26 cellular contexts compared by ENCODE assay signal in the genomic region with DNA sequence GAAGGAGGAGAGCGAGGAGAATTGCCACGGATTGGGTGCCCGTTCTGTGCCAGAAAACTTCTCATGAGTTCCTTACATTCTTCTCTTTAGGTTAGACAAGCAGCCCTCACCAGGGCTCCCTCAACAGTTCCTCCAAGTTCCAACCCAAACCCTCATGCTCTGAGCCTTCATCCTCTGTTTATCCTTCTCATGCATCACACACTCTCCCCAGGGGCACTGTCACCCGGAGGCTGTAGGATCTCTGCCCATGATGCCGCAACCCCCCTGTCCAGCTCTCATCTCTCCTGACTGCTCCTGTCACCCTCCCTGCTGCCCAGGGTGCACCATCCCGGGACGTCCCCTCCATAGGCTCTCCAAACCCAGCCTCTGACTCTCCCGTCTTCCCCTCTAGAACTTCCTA.
"Had no signal": no experiment of that assay in that cellular context is flagged by ENCODE, and none has a peak within 500 bp of the region (broad histone marks: within the 10 kb centered on the region; RNA-seq: fewer than 3 reads in every experiment).

No MANE protein-coding gene starts in this region.

- H3K4me3 Mint-ChIP-seq: naive B cell; naive thymus-derived CD8-positive, alpha-beta T cell; natural killer cell treated with Interleukin-12 subunit alpha and Interleukin-12 subunit beta and Interleukin-15 and Interleukin-18, amount 100 ng/mL, for 72 hours; nephron progenitor cell; neural crest cell; stimulated activated effector memory CD8-positive, alpha-beta T cell treated with anti-CD3 and anti-CD28 coated beads, Interleukin-12 subunit alpha, Interleukin-12 subunit beta, amount 100 ng/mL, for 72 hours; stimulated activated naive B cell treated with anti-CD40 and anti-IgM and Interleukin-4, amounts not matched to agents 10 μg/mL and 1 μg/mL and 100 μg/mL, for 72 hours had no signal

- H3K4me1 ChIP-seq: pancreas, psoas muscle, right lobe of liver, sigmoid colon, stomach, thyroid gland, transverse colon, upper lobe of left lung, vagina had no signal

- H3K36me3 ChIP-seq: neutrophil, pancreas, right lobe of liver, sigmoid colon, stomach, thoracic aorta, thyroid gland, transverse colon, upper lobe of left lung, vagina had no signal

- H3K27ac Mint-ChIP-seq: naive B cell; naive thymus-derived CD8-positive, alpha-beta T cell; natural killer cell treated with Interleukin-12 subunit alpha and Interleukin-12 subunit beta and Interleukin-15 and Interleukin-18, amount 100 ng/mL, for 72 hours; nephron progenitor cell; progenitor cell of endocrine pancreas; stimulated activated effector memory CD8-positive, alpha-beta T cell treated with anti-CD3 and anti-CD28 coated beads, Interleukin-12 subunit alpha, Interleukin-12 subunit beta, amount 100 ng/mL, for 72 hours; stimulated activated naive B cell treated with anti-CD40 and anti-IgM and Interleukin-4, amounts not matched to agents 10 μg/mL and 1 μg/mL and 100 μg/mL, for 72 hours had no signal

- H3K9me3 Mint-ChIP-seq: natural killer cell treated with Interleukin-12 subunit alpha and Interleukin-12 subunit beta and Interleukin-15 and Interleukin-18, amount 100 ng/mL, for 72 hours; neural crest cell; stimulated activated naive B cell treated with anti-CD40 and anti-IgM and Interleukin-4, amounts not matched to agents 10 μg/mL and 1 μg/mL and 100 μg/mL, for 72 hours had no signal

- H3K4me1 Mint-ChIP-seq: stimulated activated effector memory CD8-positive, alpha-beta T cell treated with anti-CD3 and anti-CD28 coated beads, Interleukin-12 subunit alpha, Interleukin-12 subunit beta, amount 100 ng/mL, for 72 hours; stimulated activated naive B cell treated with anti-CD40 and anti-IgM and Interleukin-4, amounts not matched to agents 10 μg/mL and 1 μg/mL and 100 μg/mL, for 72 hours had no signal

- H3K9me3 ChIP-seq: neutrophil, pancreas, psoas muscle, right lobe of liver, sigmoid colon, thoracic aorta, thyroid gland, transverse colon, upper lobe of left lung, vagina had no signal

- H3K27me3 ChIP-seq: neutrophil, pancreas, right lobe of liver, sigmoid colon, stomach, thyroid gland, transverse colon, upper lobe of left lung, vagina had no signal

- DNase-seq: naive B cell; naive thymus-derived CD8-positive, alpha-beta T cell; nephron progenitor cell; nucleus accumbens; pancreas; psoas muscle; right cardiac atrium; right lobe of liver; sigmoid colon; stimulated activated CD4-positive, alpha-beta T cell treated with anti-CD3 and anti-CD28 coated beads, Interleukin-15, amount 100 ng/mL, for 24 hours; stimulated activated CD4-positive, alpha-beta T cell treated with anti-CD3 and anti-CD28 coated beads, Interleukin-2, amount 100 ng/mL, for 24 hours; stimulated activated CD4-positive, alpha-beta T cell treated with anti-CD3 and anti-CD28 coated beads, Interleukin-2, amount 100 ng/mL, for 48 hours; stimulated activated CD4-positive, alpha-beta T cell treated with anti-CD3 and anti-CD28 coated beads, Interleukin-4, amount 100 ng/mL, for 24 hours; stimulated activated naive B cell treated with anti-CD40 and anti-IgM and Interleukin-4, amounts not matched to agents 10 μg/mL and 1 μg/mL and 100 μg/mL, for 72 hours; stimulated activated naive CD4-positive, alpha-beta T cell treated with Interleukin-2 at 50 U/mL for 16 hours; stomach; thyroid gland; transverse colon; upper lobe of left lung had no signal

- ATAC-seq: naive thymus-derived CD8-positive, alpha-beta T cell; pancreas; psoas muscle; right cardiac atrium; stimulated activated effector memory CD8-positive, alpha-beta T cell treated with anti-CD3 and anti-CD28 coated beads, Interleukin-12 subunit alpha, Interleukin-12 subunit beta, amount 100 ng/mL, for 72 hours; stimulated activated naive B cell treated with anti-CD40 and anti-IgM and Interleukin-4, amounts not matched to agents 10 μg/mL and 1 μg/mL and 100 μg/mL, for 72 hours had no signal

- H3K27ac ChIP-seq: neutrophil, pancreas, psoas muscle, right lobe of liver, sigmoid colon, stomach, thoracic aorta, thyroid gland, transverse colon, upper lobe of left lung, vagina had no signal

- H3K36me3 Mint-ChIP-seq: naive B cell; naive thymus-derived CD8-positive, alpha-beta T cell; natural killer cell treated with Interleukin-12 subunit alpha and Interleukin-12 subunit beta and Interleukin-15 and Interleukin-18, amount 100 ng/mL, for 72 hours; stimulated activated effector memory CD8-positive, alpha-beta T cell treated with anti-CD3 and anti-CD28 coated beads, Interleukin-12 subunit alpha, Interleukin-12 subunit beta, amount 100 ng/mL, for 72 hours; stimulated activated naive B cell treated with anti-CD40 and anti-IgM and Interleukin-4, amounts not matched to agents 10 μg/mL and 1 μg/mL and 100 μg/mL, for 72 hours had no signal

- H3K27me3 Mint-ChIP-seq: naive B cell had no signal

- H3K4me3 ChIP-seq: pancreas, psoas muscle, right lobe of liver, sigmoid colon, stomach, thoracic aorta, thyroid gland, transverse colon, upper lobe of left lung, vagina had no signal
